In genomic region chr2:177329035-177329434, GRCh38 we compare ENCODE assay signal across 16 cellular contexts.
"Had no signal": no experiment of that assay in that cellular context is flagged by ENCODE, and none has a peak within 500 bp of the region (broad histone marks: within the 10 kb centered on the region; RNA-seq: fewer than 3 reads in every experiment).

No MANE protein-coding gene starts in this region.

- H3K4me3 ChIP-seq: breast epithelium, dorsolateral prefrontal cortex, psoas muscle, sigmoid colon, upper lobe of right lung had no signal

- H3K9me3 Mint-ChIP-seq: nephron progenitor cell had no signal

- H3K27ac ChIP-seq: breast epithelium, dorsolateral prefrontal cortex, psoas muscle, sigmoid colon, upper lobe of right lung had no signal

- H3K27me3 ChIP-seq: breast epithelium, dorsolateral prefrontal cortex, sigmoid colon, upper lobe of right lung had no signal

- H3K36me3 ChIP-seq: breast epithelium, sigmoid colon, upper lobe of right lung had no signal

- DNase-seq: activated CD4-positive, alpha-beta T cell treated with anti-CD3 and anti-CD28 coated beads, Interleukin-2, amount 50 U/mL, for 48 hours; activated CD8-positive, alpha-beta memory T cell treated with anti-CD3 and anti-CD28 coated beads, Interleukin-2, amount 50 U/mL, for 4 hours; aorta; dorsolateral prefrontal cortex; hippocampal formation; left ventricle myocardium superior; mesenchymal stem cell; nephron progenitor cell; psoas muscle; sigmoid colon; stimulated activated CD4-positive, alpha-beta T cell treated with anti-CD3 and anti-CD28 coated beads, Interleukin-12 subunit alpha, Interleukin-12 subunit beta, amount 100 ng/mL, for 4 hours; stimulated activated naive CD8-positive, alpha-beta T cell treated with anti-CD3 and anti-CD28 coated beads, Interleukin-15, Interleukin-2, amounts not matched to agents 100 U/mL and 50 U/mL, for 24 hours; upper lobe of right lung had no signal

- H3K36me3 Mint-ChIP-seq: activated naive CD8-positive, alpha-beta T cell had no signal

- H3K27me3 Mint-ChIP-seq: activated naive CD8-positive, alpha-beta T cell had no signal

- H3K4me1 ChIP-seq: breast epithelium had no signal

- ATAC-seq: esophagus mucosa; left ventricle myocardium superior; psoas muscle; stimulated activated naive CD8-positive, alpha-beta T cell treated with anti-CD3 and anti-CD28 coated beads, Interleukin-15, Interleukin-2, amounts not matched to agents 100 U/mL and 50 U/mL, for 24 hours; upper lobe of right lung had no signal

- H3K9me3 ChIP-seq: breast epithelium, psoas muscle, sigmoid colon, upper lobe of right lung had no signal

- H3K4me3 Mint-ChIP-seq: activated naive CD8-positive, alpha-beta T cell; nephron progenitor cell had no signal

- H3K27ac Mint-ChIP-seq: activated naive CD8-positive, alpha-beta T cell; nephron progenitor cell had no signal
